Comparison of ENCODE assay signal across 8 cellular contexts in genomic region chr1:36149237-36149972, GRCh38. TPM values are rescaled to one million over a fixed set of nuclear protein-coding genes. Genes with fewer than 3 reads are reported as not detected.
DNase-seq lines count a peak whose midpoint lies in the region; ATAC-seq, FAIRE-seq and TF ChIP-seq lines count a peak whose summit lies in the region.

TSS of gene TRAPPC3 (minus strand) at chr1:36149486. CDS start at chr1:36149378, 108 bp downstream.

- H3K79me2 ChIP-seq in smooth muscle cell (ENCODE audit: low read depth): peaks cover 40% of the 10 kb centered on the region

- peaks cover 19% of the 10 kb centered on the region for H3K4me1 ChIP-seq in smooth muscle cell (ENCODE audit: low read depth)

- H4K20me1 ChIP-seq in smooth muscle cell (ENCODE audit: low read depth): peaks cover 15% of the 10 kb centered on the region

- 1% methylated on average over 62 of the region's 62 CpGs for WGBS in smooth muscle cell (ENCODE audit: low lambda C conversion rate)

- H3K9ac ChIP-seq in smooth muscle cell (ENCODE audit: low read depth): peak within 1 kb of the TSS; percentile 95

- H3K36me3 ChIP-seq in bronchial epithelial cell (ENCODE audit: control insufficient read depth, insufficient read depth, low read length): no peaks in the 10 kb centered on the region
- H3K36me3 ChIP-seq in smooth muscle cell (ENCODE audit: low read depth): no peaks in the 10 kb centered on the region

- ATAC-seq in GM18909 (IDR thresholded peaks at IDR 0.05; ENCODE audit: poor library complexity, unreplicated experiment) (peak; percentile 92), HG03175 (IDR thresholded peaks at IDR 0.05; ENCODE audit: unreplicated experiment) (peak; percentile 90)

- H3K27me3 ChIP-seq in bronchial epithelial cell (ENCODE audit: control insufficient read depth, insufficient read depth, low read length): no peaks in the 10 kb centered on the region
- H3K27me3 ChIP-seq in smooth muscle cell (ENCODE audit: low read depth): no peaks in the 10 kb centered on the region

- H3K4me2 ChIP-seq in smooth muscle cell: peak within 1 kb of the TSS; percentile 94

- FAIRE-seq in bronchial epithelial cell (lab: Jason Lieb, UNC): no peak

- TF ChIP-seq CTCF in AG09319 (IDR thresholded peaks at IDR 0.05; ENCODE audit: low read depth, low read length) (peak; percentile 98), WI38 (IDR thresholded peaks at IDR 0.05; ENCODE audit: low read depth, low read length) (peak; percentile 83), bronchial epithelial cell (IDR thresholded peaks at IDR 0.05; ENCODE audit: insufficient read depth, low read length, severe bottlenecking) (peak; percentile 99), smooth muscle cell (IDR thresholded peaks at IDR 0.05; ENCODE audit: borderline replicate concordance, insufficient read depth, poor library complexity, severe bottlenecking) (peak; percentile 87)

- H3K4me3 ChIP-seq in WI38 (ENCODE audit: low read depth, low read length): peak within 1 kb of the TSS; percentile 83
- H3K4me3 ChIP-seq in bronchial epithelial cell (ENCODE audit: low read depth, low read length): peak within 1 kb of the TSS; percentile 52
- H3K4me3 ChIP-seq in smooth muscle cell: peak within 1 kb of the TSS; percentile 77

- peaks cover 8% of the 10 kb centered on the region for H3F3A ChIP-seq in smooth muscle cell (ENCODE audit: low read depth)

- peak within 1 kb of the TSS; percentile 73 for H2AFZ ChIP-seq in smooth muscle cell (ENCODE audit: low read depth)

- DNase-seq in AG09319 (ENCODE audit: extremely low read depth, low read depth) (peak; percentile 99), NCI-H2227 treated with DMSO at 0.1 percent for 48 hours (lab: John Stamatoyannopoulos, UW) (peak; percentile 99), bronchial epithelial cell (ENCODE audit: low read depth) (peak; percentile 99), iPS-NIHi11 (ENCODE audit: low spot score) (peak; percentile 99), smooth muscle cell (lab: John Stamatoyannopoulos, UW; ENCODE audit: unreplicated experiment) (peak; percentile 97)

- H3K27ac ChIP-seq in smooth muscle cell (ENCODE audit: low read depth): peak within 1 kb of the TSS; percentile 99

- no peaks in the 10 kb centered on the region for H3K9me3 ChIP-seq in smooth muscle cell (replicated peaks; ENCODE audit: low read depth)

RNA-seq across cellular contexts. Expression of gene TRAPPC3, which starts in this region (rescaled TPM):
- total RNA-seq in bronchial epithelial cell: 86.8 and 105 TPM in 2 replicates
- 67.8 and 202 TPM in 2 replicates for total RNA-seq in smooth muscle cell
- polyA plus RNA-seq in smooth muscle cell: 113 and 114 TPM in 2 replicates

Comparison
In these comparisons a context has a peak if more than half of its experiments do, and no peak if none do; other contexts are left out.
1. Peak in every context shown above with its lines: DNase-seq, ATAC-seq, H3K4me3 ChIP-seq and H3K27ac ChIP-seq.